ENCODE assay signal across 21 cellular contexts in the genomic region with DNA sequence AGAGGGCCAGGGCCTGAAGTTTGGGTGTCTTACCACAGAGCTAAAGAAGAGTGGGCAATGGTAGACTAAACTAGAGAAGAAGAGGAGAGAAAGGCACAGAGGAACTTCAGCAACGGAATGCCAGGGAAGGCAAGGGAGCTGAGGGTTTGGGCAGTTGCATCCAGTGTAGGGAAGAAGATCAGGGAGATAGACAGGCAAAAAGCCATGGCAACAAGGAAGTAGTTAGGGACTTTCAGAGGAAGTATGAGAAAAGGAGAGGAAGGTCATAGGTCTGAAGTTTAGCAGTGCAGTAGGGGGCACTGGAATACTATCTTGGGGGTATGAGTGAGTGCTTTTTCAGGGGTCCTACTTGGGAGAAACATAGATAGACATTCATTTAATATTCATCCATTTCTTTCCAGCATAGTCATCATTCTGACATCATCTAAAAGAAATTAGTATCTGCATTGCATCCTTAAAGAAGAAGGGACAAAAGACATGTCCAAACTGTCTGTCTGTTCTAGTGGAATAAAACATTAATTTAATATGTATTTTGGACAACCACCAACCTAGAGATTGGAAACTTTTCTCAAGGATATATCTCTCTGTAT. TPM values are rescaled to one million over a fixed set of nuclear protein-coding genes. Genes with fewer than 3 reads are reported as not detected.
DNase-seq lines count a peak whose midpoint lies in the region; ATAC-seq, FAIRE-seq and TF ChIP-seq lines count a peak whose summit lies in the region.
"Had no signal": no experiment of that assay in that cellular context is flagged by ENCODE, and none has a peak within 500 bp of the region (broad histone marks: within the 10 kb centered on the region; RNA-seq: fewer than 3 reads in every experiment).

No MANE protein-coding gene starts in this region.

- H3K9ac ChIP-seq in DND-41 (ENCODE audit: low read depth, low read length): no peak overlapping the region
- H3K9ac ChIP-seq in astrocyte (ENCODE audit: low read length): no peak overlapping the region
- H3K9ac ChIP-seq: BLaER1 had no signal

- WGBS in small intestine, 3 donors: 79 to 100% (median 100%) methylated on average over 1 of the region's 1 CpG

- intact Hi-C loops in MCF 10A (cut with micrococcal nuclease): no loop called here

- H3K36me3 Mint-ChIP-seq in HFFc6 (ENCODE audit: low read depth) (peaks cover 7% of the 10 kb centered on the region), astrocyte (ENCODE audit: low read depth, unreplicated experiment) (no peaks in the 10 kb centered on the region), naive B cell (no peaks in the 10 kb centered on the region), MCF 10A (ENCODE audit: insufficient read depth, unreplicated experiment) (peaks cover 7% of the 10 kb centered on the region)
- no peaks in the 10 kb centered on the region for H3K36me3 Mint-ChIP-seq in activated naive CD8-positive, alpha-beta T cell treated with anti-CD3 and anti-CD28 coated beads for 36 hours
- H3K36me3 Mint-ChIP-seq: activated naive CD4-positive, alpha-beta T cell treated with anti-CD3 and anti-CD28 coated beads, Interleukin-2, amount 10 ng/mL, durations not matched to agents 7 days and 5 days had no signal

- H3K4me1 Mint-ChIP-seq in HFFc6 (ENCODE audit: low read depth) (peaks cover 30% of the 10 kb centered on the region), astrocyte (ENCODE audit: low read depth, unreplicated experiment) (peaks cover 9% of the 10 kb centered on the region), naive B cell (peaks cover 11 to 23% (median 15%) of the 10 kb centered on the region in 3 donors), MCF 10A (ENCODE audit: insufficient read depth, unreplicated experiment) (peaks cover 16% of the 10 kb centered on the region)
- H3K4me1 Mint-ChIP-seq in activated naive CD8-positive, alpha-beta T cell treated with anti-CD3 and anti-CD28 coated beads for 36 hours: peaks cover 11% of the 10 kb centered on the region

- peak overlapping the region; percentile 64 for H3K27ac Mint-ChIP-seq in HFFc6
- peak overlapping the region; percentile 49 for H3K27ac Mint-ChIP-seq in astrocyte (ENCODE audit: unreplicated experiment)
- H3K27ac Mint-ChIP-seq in naive B cell: peak overlapping the region in 5 of 6 donors; percentile 1 to 81 (median 36)
- H3K27ac Mint-ChIP-seq in activated naive CD8-positive, alpha-beta T cell treated with anti-CD3 and anti-CD28 coated beads for 36 hours: no peak overlapping the region
- H3K27ac Mint-ChIP-seq in MCF 10A (ENCODE audit: low read depth, unreplicated experiment): no peak overlapping the region
- H3K27ac Mint-ChIP-seq: activated CD4-positive, alpha-beta T cell treated with anti-CD3 and anti-CD28 coated beads, Interleukin-2, amount 10 ng/mL, durations not matched to agents 7 days and 5 days; activated naive CD4-positive, alpha-beta T cell treated with anti-CD3 and anti-CD28 coated beads, Interleukin-2, amount 10 ng/mL, durations not matched to agents 7 days and 5 days had no signal

- 0 out of 2 replicates have a peak, but pooled peaks cover under 1% of the 10 kb centered on the region for H4K20me1 ChIP-seq in DND-41 (ENCODE audit: insufficient read depth, low read length)
- H4K20me1 ChIP-seq in astrocyte (ENCODE audit: insufficient read depth, low read length): peaks cover 16% of the 10 kb centered on the region

- H3K4me1 ChIP-seq in DND-41 (ENCODE audit: insufficient read depth, low read length): peaks cover 21% of the 10 kb centered on the region
- H3K4me1 ChIP-seq in astrocyte (ENCODE audit: insufficient read depth, low read length): peaks cover 14% of the 10 kb centered on the region
- H3K4me1 ChIP-seq in small intestine (ENCODE audit: control insufficient read depth in 2 of 2, insufficient read depth in 1 of 2, low read depth in 1 of 2, low read length in 1 of 2): no peaks in the 10 kb centered on the region

- DNase-seq in DND-41: no peak
- no peak for DNase-seq in HFFc6
- DNase-seq in astrocyte (ENCODE audit: low read depth): peak; percentile 28
- DNase-seq in naive B cell: no peak
- no peak for DNase-seq in small intestine
- no peak for DNase-seq in activated naive CD8-positive, alpha-beta T cell treated with anti-CD3 and anti-CD28 coated beads for 36 hours
- DNase-seq in stimulated activated naive CD4-positive, alpha-beta T cell treated with Interleukin-2 at 50 U/mL for 16 hours (lab: John Stamatoyannopoulos, UW): no peak
- DNase-seq in MCF 10A (ENCODE audit: unreplicated experiment): no peak
- DNase-seq: activated CD4-positive, alpha-beta T cell treated with anti-CD3 and anti-CD28 coated beads, Interleukin-2, amount 10 ng/mL, durations not matched to agents 7 days and 5 days; activated naive CD4-positive, alpha-beta T cell treated with anti-CD3 and anti-CD28 coated beads, Interleukin-2, amount 10 ng/mL, durations not matched to agents 7 days and 5 days; cortex of kidney; DMS53; erythroblast; NCI-H1694; NCI-H446; stimulated activated CD4-positive, alpha-beta T cell treated with anti-CD3 and anti-CD28 coated beads, Interleukin-15, amount 100 ng/mL, for 24 hours; stimulated activated naive CD4-positive, alpha-beta T cell; transverse colon had no signal

- TF ChIP-seq CTCF in DND-41 (IDR thresholded peaks at IDR 0.05; ENCODE audit: borderline replicate concordance, extremely low read depth, low read length, poor library complexity, severe bottlenecking) (peak; percentile 27), HFFc6 (IDR thresholded peaks at IDR 0.05) (no peak), astrocyte (IDR thresholded peaks at IDR 0.05; ENCODE audit: insufficient read depth, low read depth, low read length) (no peak), MCF 10A (IDR thresholded peaks at IDR 0.05; ENCODE audit: unreplicated experiment) (no peak)

- POLR2A ChIA-PET in MCF 10A (lab: Yijun Ruan, JAX): interaction anchor here (0.8 kb wide), 1 partner anchor 20 kb away, joined by 5 read pairs; no protein-coding TSS in a partner anchor

- no peak for FAIRE-seq in astrocyte (lab: Jason Lieb, UNC)
- no peak for FAIRE-seq in small intestine (lab: Jason Lieb, UNC)

- H3K27me3 ChIP-seq in DND-41 (ENCODE audit: insufficient read depth, low read length, poor library complexity): no peaks in the 10 kb centered on the region
- no peaks in the 10 kb centered on the region for H3K27me3 ChIP-seq in astrocyte (ENCODE audit: insufficient read depth, low read length)
- H3K27me3 ChIP-seq in small intestine (ENCODE audit: control insufficient read depth in 2 of 2, insufficient read depth in 2 of 2, low read length in 2 of 2): no peaks in the 10 kb centered on the region
- H3K27me3 ChIP-seq: BLaER1, SJSA1, transverse colon had no signal

- H3K27ac ChIP-seq in DND-41 (ENCODE audit: low read length) (no peak overlapping the region), astrocyte (ENCODE audit: low read depth, low read length) (peak overlapping the region; percentile 13), small intestine (ENCODE audit: low read depth in 1 of 2, low read length in 1 of 2) (no peak overlapping the region)
- H3K27ac ChIP-seq: BLaER1, SJSA1 had no signal

- CTCF ChIA-PET in MCF 10A (lab: Yijun Ruan, JAX): interaction anchor here (0.6 to 1.3 kb wide), 4 partner anchors 10 to 1172 kb away, joined by 3 to 4 read pairs (median 4); no protein-coding TSS in a partner anchor

- H3K79me2 ChIP-seq in DND-41 (ENCODE audit: insufficient read depth, low read length): peaks cover 27% of the 10 kb centered on the region
- H3K79me2 ChIP-seq in astrocyte (ENCODE audit: insufficient read depth, low read length): peaks cover 24% of the 10 kb centered on the region

- H2AFZ ChIP-seq in DND-41 (ENCODE audit: low read depth, low read length): no peak overlapping the region
- no peak overlapping the region for H2AFZ ChIP-seq in astrocyte (ENCODE audit: low read depth, low read length)

- no peak for ATAC-seq in DND-41 (ENCODE audit: insufficient read depth, low read depth)
- no peak for ATAC-seq in naive B cell (ENCODE audit: low read depth in 2 of 2)

- no peak overlapping the region for H3K4me3 ChIP-seq in DND-41 (ENCODE audit: low read depth in 1 of 2, low read length in 2 of 2)
- H3K4me3 ChIP-seq in astrocyte (ENCODE audit: insufficient read depth, low read depth, low read length): no peak overlapping the region
- no peak overlapping the region for H3K4me3 ChIP-seq in small intestine (ENCODE audit: low read depth in 1 of 2, low read length in 2 of 2)
- H3K4me3 ChIP-seq: BLaER1, HAP-1, SJSA1, transverse colon had no signal

- no peaks in the 10 kb centered on the region for H3K9me3 Mint-ChIP-seq in HFFc6
- no peaks in the 10 kb centered on the region for H3K9me3 Mint-ChIP-seq in astrocyte (ENCODE audit: unreplicated experiment)
- no peaks in the 10 kb centered on the region for H3K9me3 Mint-ChIP-seq in naive B cell
- H3K9me3 Mint-ChIP-seq in activated naive CD8-positive, alpha-beta T cell treated with anti-CD3 and anti-CD28 coated beads for 36 hours: no peaks in the 10 kb centered on the region
- no peaks in the 10 kb centered on the region for H3K9me3 Mint-ChIP-seq in MCF 10A (ENCODE audit: unreplicated experiment)
- H3K9me3 Mint-ChIP-seq: activated CD4-positive, alpha-beta T cell treated with anti-CD3 and anti-CD28 coated beads, Interleukin-2, amount 10 ng/mL, durations not matched to agents 7 days and 5 days; activated naive CD4-positive, alpha-beta T cell treated with anti-CD3 and anti-CD28 coated beads, Interleukin-2, amount 10 ng/mL, durations not matched to agents 7 days and 5 days had no signal

- no peaks in the 10 kb centered on the region for H3K9me3 ChIP-seq in DND-41 (ENCODE audit: insufficient read depth, low read length, severe bottlenecking)
- H3K9me3 ChIP-seq in astrocyte (ENCODE audit: insufficient read depth, low read depth, low read length): no peaks in the 10 kb centered on the region
- no peaks in the 10 kb centered on the region for H3K9me3 ChIP-seq in small intestine (ENCODE audit: control insufficient read depth, low read depth)
- H3K9me3 ChIP-seq: BLaER1, HAP-1, SJSA1, transverse colon had no signal

- H3K4me3 Mint-ChIP-seq in HFFc6 (no peak overlapping the region), astrocyte (ENCODE audit: unreplicated experiment) (no peak overlapping the region), naive B cell (peak overlapping the region in 3 of 8 donors; percentile 14 to 82 (median 30)), MCF 10A (ENCODE audit: unreplicated experiment) (no peak overlapping the region)
- H3K4me3 Mint-ChIP-seq in activated naive CD8-positive, alpha-beta T cell treated with anti-CD3 and anti-CD28 coated beads for 36 hours: no peak overlapping the region

- H3K27me3 Mint-ChIP-seq in HFFc6 (ENCODE audit: insufficient read depth): peaks cover 3% of the 10 kb centered on the region
- no peaks in the 10 kb centered on the region for H3K27me3 Mint-ChIP-seq in astrocyte (ENCODE audit: low read depth, unreplicated experiment)
- no peaks in the 10 kb centered on the region for H3K27me3 Mint-ChIP-seq in naive B cell
- H3K27me3 Mint-ChIP-seq in activated naive CD8-positive, alpha-beta T cell treated with anti-CD3 and anti-CD28 coated beads for 36 hours: no peaks in the 10 kb centered on the region
- no peaks in the 10 kb centered on the region for H3K27me3 Mint-ChIP-seq in MCF 10A (ENCODE audit: insufficient read depth, unreplicated experiment)
- H3K27me3 Mint-ChIP-seq: activated CD4-positive, alpha-beta T cell treated with anti-CD3 and anti-CD28 coated beads, Interleukin-2, amount 10 ng/mL, durations not matched to agents 7 days and 5 days; activated naive CD4-positive, alpha-beta T cell treated with anti-CD3 and anti-CD28 coated beads, Interleukin-2, amount 10 ng/mL, durations not matched to agents 7 days and 5 days had no signal

- BruUV-seq in MCF 10A (replicated peaks; lab: Mats Ljungman, UMichigan): no TSS peak

- H3K36me3 ChIP-seq in DND-41 (ENCODE audit: insufficient read depth, low read length) (no peaks in the 10 kb centered on the region; the same call in 1 of the 2 replicates), astrocyte (ENCODE audit: insufficient read depth, low read length) (no peaks in the 10 kb centered on the region), small intestine (ENCODE audit: control insufficient read depth in 2 of 2, insufficient read depth in 2 of 2, low read length in 2 of 2) (no peaks in the 10 kb centered on the region)
- H3K36me3 ChIP-seq: BLaER1, HAP-1, SJSA1, transverse colon had no signal

- no peak overlapping the region for H3K4me2 ChIP-seq in DND-41 (ENCODE audit: insufficient read depth, low read length)
- no peak overlapping the region for H3K4me2 ChIP-seq in astrocyte (ENCODE audit: low read length)
- H3K4me2 ChIP-seq: BLaER1 had no signal

RNA-seq across cellular contexts. Expression of gene NF1, which starts 2.2 kb away (rescaled TPM):
- total RNA-seq in HFFc6 (2021; fragmentation: NEBNext Ultra II Directional; extraction: Animal tissue kit (Norgen Biotek cat#: 25700)): 10 to 100 TPM; 45.0 to 62.6 (median 54.0) TPM
- total RNA-seq in astrocyte (53.7 and 54.9 TPM in 2 replicates), MCF 10A (2022) (58.5 and 60.2 TPM in 2 replicates)
- polyA plus RNA-seq in naive B cell (ENCODE audit: low read depth in 6 of 6) (10 to 100 TPM in 1 of 6 donors, 1 to 10 TPM in 5; 4.8 to 10.2 (median 8.3) TPM), small intestine (10 to 100 TPM in 1 of 3 donors, 1 to 10 TPM in 2; 7.7 to 11.1 (median 7.8) TPM)
- total RNA-seq in activated naive CD8-positive, alpha-beta T cell treated with anti-CD3 and anti-CD28 coated beads for 36 hours: 10 to 100 TPM; 21.0 to 22.8 TPM

Comparison
In these comparisons a context has a peak if more than half of its experiments do, and no peak if none do; other contexts are left out.
1. H3K27ac Mint-ChIP-seq: peak in HFFc6 (single experiment), astrocyte (single experiment) and naive B cell (5 of 6); none in activated naive CD8-positive, alpha-beta T cell treated with anti-CD3 and anti-CD28 coated beads for 36 hours (single experiment) and MCF 10A (single experiment).